ENCODE assay signal across 8 cellular contexts in genomic region chr5:320524-321232, GRCh38. TPM values are rescaled to one million over a fixed set of nuclear protein-coding genes. Genes with fewer than 3 reads are reported as not detected.
A peak's percentile ranks its signal among the peaks of the same experiment; 100 is the strongest.
DNase-seq lines count a peak whose midpoint lies in the region; ATAC-seq and TF ChIP-seq lines count a peak whose summit lies in the region.

No MANE protein-coding gene starts in this region.

- H3K27ac ChIP-seq in cardiac muscle cell (no peak overlapping the region), right atrium auricular region (no peak overlapping the region), left lung (no peak overlapping the region), urinary bladder (ENCODE audit: low read depth) (no peak overlapping the region)

- H3K27ac Mint-ChIP-seq in activated CD8-positive, alpha-beta T cell treated with anti-CD3 and anti-CD28 coated beads, Interleukin-2, amount 10 ng/mL, durations not matched to agents 7 days and 5 days: peak overlapping the region; percentile 78

- DNase-seq in cardiac muscle cell (ENCODE audit: low read depth in 1 of 2, low spot score in 1 of 2) (no peak), right atrium auricular region (ENCODE audit: low spot score) (no peak), left lung (peak in 1 of 2 donors; percentile 76), NK-92 (lab: John Stamatoyannopoulos, UW; ENCODE audit: unreplicated experiment) (no peak), islet precursor cell (no peak)
- no peak for DNase-seq in activated CD8-positive, alpha-beta T cell treated with anti-CD3 and anti-CD28 coated beads, Interleukin-2, amount 10 ng/mL, durations not matched to agents 7 days and 5 days
- no peak for DNase-seq in stimulated activated CD4-positive, alpha-beta T cell treated with anti-CD3 and anti-CD28 coated beads, Interleukin-2, amount 100 ng/mL, for 48 hours

- intact Hi-C loops in left lung (cut with DNase I): no loop called here

- peaks cover 18% of the 10 kb centered on the region for H3K36me3 Mint-ChIP-seq in activated CD8-positive, alpha-beta T cell treated with anti-CD3 and anti-CD28 coated beads, Interleukin-2, amount 10 ng/mL, durations not matched to agents 7 days and 5 days (ENCODE audit: low read depth)

- CTCF ChIA-PET in activated CD8-positive, alpha-beta T cell treated with anti-CD3 and anti-CD28 coated beads, Interleukin-2, amount 10 ng/mL, durations not matched to agents 7 days and 5 days (lab: Charles Lee): interaction anchor here (0.8 to 2.3 kb wide), 15 partner anchors 9 to 126 kb away, joined by 3 to 10 read pairs (median 4); no protein-coding TSS in a partner anchor

- H3K4me3 Mint-ChIP-seq in activated CD8-positive, alpha-beta T cell treated with anti-CD3 and anti-CD28 coated beads, Interleukin-2, amount 10 ng/mL, durations not matched to agents 7 days and 5 days: peak overlapping the region; percentile 81

- no peaks in the 10 kb centered on the region for H3K9me3 Mint-ChIP-seq in activated CD8-positive, alpha-beta T cell treated with anti-CD3 and anti-CD28 coated beads, Interleukin-2, amount 10 ng/mL, durations not matched to agents 7 days and 5 days (ENCODE audit: insufficient read depth)

- POLR2A ChIA-PET in activated CD8-positive, alpha-beta T cell treated with anti-CD3 and anti-CD28 coated beads, Interleukin-2, amount 10 ng/mL, durations not matched to agents 7 days and 5 days (lab: Charles Lee): interaction anchor here (0.7 to 1.3 kb wide), 3 partner anchors 26 to 72 kb away, joined by 3 to 9 read pairs (median 3); no protein-coding TSS in a partner anchor

- no peaks in the 10 kb centered on the region for H3K36me3 ChIP-seq in cardiac muscle cell
- peaks cover 6% of the 10 kb centered on the region for H3K36me3 ChIP-seq in right atrium auricular region
- H3K36me3 ChIP-seq in left lung: peaks cover 0 to 15% of the 10 kb centered on the region in 2 donors
- H3K36me3 ChIP-seq in urinary bladder (ENCODE audit: insufficient read depth): no peaks in the 10 kb centered on the region

- peaks cover 44% of the 10 kb centered on the region for H3K4me1 Mint-ChIP-seq in activated CD8-positive, alpha-beta T cell treated with anti-CD3 and anti-CD28 coated beads, Interleukin-2, amount 10 ng/mL, durations not matched to agents 7 days and 5 days (ENCODE audit: low read depth)

- H3K9me3 ChIP-seq in cardiac muscle cell (ENCODE audit: low read depth) (no peaks in the 10 kb centered on the region), right atrium auricular region (no peaks in the 10 kb centered on the region), left lung (no peaks in the 10 kb centered on the region)

- H3K27me3 ChIP-seq in cardiac muscle cell (peaks cover 60% of the 10 kb centered on the region), right atrium auricular region (peaks cover 10 to 18% of the 10 kb centered on the region in 2 donors), left lung (peaks cover 52 to 58% of the 10 kb centered on the region in 2 donors)

- peak; percentile 12 for ATAC-seq in activated CD8-positive, alpha-beta T cell treated with anti-CD3 and anti-CD28 coated beads, Interleukin-2, amount 10 ng/mL, durations not matched to agents 7 days and 5 days
- no peak for ATAC-seq in left lung

- H3K4me3 ChIP-seq in cardiac muscle cell (peak overlapping the region; percentile 34), right atrium auricular region (peak overlapping the region in 1 of 2 donors; percentile 57), left lung (peak overlapping the region; percentile 27 to 56), urinary bladder (ENCODE audit: low read depth, low read length) (peak overlapping the region; percentile 69)

- TF ChIP-seq CTCF in cardiac muscle cell (IDR thresholded peaks at IDR 0.05; ENCODE audit: low read depth, low read length) (no peak), right atrium auricular region (IDR thresholded peaks at IDR 0.05) (no peak), left lung (IDR thresholded peaks at IDR 0.05) (no peak)

- WGBS in urinary bladder: 5% methylated on average over 65 of the region's 65 CpGs

- H3K4me1 ChIP-seq in cardiac muscle cell (ENCODE audit: low read depth) (no peaks in the 10 kb centered on the region), right atrium auricular region (peaks cover 0 to 21% of the 10 kb centered on the region in 2 donors), left lung (peaks cover 15 to 30% of the 10 kb centered on the region in 2 donors), urinary bladder (ENCODE audit: insufficient read depth) (peaks cover 2% of the 10 kb centered on the region)

- H3K27me3 Mint-ChIP-seq in activated CD8-positive, alpha-beta T cell treated with anti-CD3 and anti-CD28 coated beads, Interleukin-2, amount 10 ng/mL, durations not matched to agents 7 days and 5 days (ENCODE audit: low read depth): peaks cover 2% of the 10 kb centered on the region

RNA-seq across cellular contexts. Expression of gene AHRR, which starts 0.8 kb away (rescaled TPM):
- total RNA-seq in cardiac muscle cell (1.2 and 1.4 TPM in 2 replicates), right atrium auricular region (under 1 TPM; 0.12 to 0.30 TPM), left lung (1 to 10 TPM in 1 of 2 donors, under 1 TPM in 1; 0.32 to 5.5 TPM), urinary bladder (6.7 TPM)
- polyA plus RNA-seq in cardiac muscle cell (0.34 and 0.99 TPM in 2 replicates), urinary bladder (6.5 TPM)
- 10 to 100 TPM; 56.1 to 57.2 TPM for total RNA-seq in activated CD8-positive, alpha-beta T cell treated with anti-CD3 and anti-CD28 coated beads, Interleukin-2, amount 10 ng/mL, durations not matched to agents 7 days and 5 days

RNA-seq across cellular contexts. Expression of gene PDCD6, which starts 49.2 kb away (rescaled TPM):
- total RNA-seq in cardiac muscle cell (69.6 and 101 TPM in 2 replicates), right atrium auricular region (10 to 100 TPM; 38.1 to 46.1 TPM), left lung (10 to 100 TPM; 80.2 to 85.3 TPM), urinary bladder (64.5 TPM)
- polyA plus RNA-seq in cardiac muscle cell (115 and 145 TPM in 2 replicates), urinary bladder (140 TPM)
- 100 to 1,000 TPM in 1 of 2 experiments, 10 to 100 TPM in 1; 96.1 to 101 TPM for total RNA-seq in activated CD8-positive, alpha-beta T cell treated with anti-CD3 and anti-CD28 coated beads, Interleukin-2, amount 10 ng/mL, durations not matched to agents 7 days and 5 days
